8 cellular contexts compared by ENCODE assay signal in genomic region chrX:103817502-103817901, GRCh38. TPM values are rescaled to one million over a fixed set of nuclear protein-coding genes. Genes with fewer than 3 reads are reported as not detected.
A peak's percentile ranks its signal among the peaks of the same experiment; 100 is the strongest.
DNase-seq lines count a peak whose midpoint lies in the region; ATAC-seq and TF ChIP-seq lines count a peak whose summit lies in the region.

No MANE protein-coding gene starts in this region.

- BruUV-seq in A673 (replicated peaks; lab: Mats Ljungman, UMichigan) = no TSS peak

- H4K20me1 ChIP-seq in osteoblast (ENCODE audit: insufficient read depth, low read length) = no peaks in the 10 kb centered on the region

- no peaks in the 10 kb centered on the region for H3K36me3 ChIP-seq in A673 (ENCODE audit: insufficient read depth, low read length, poor library complexity, severe bottlenecking)
- no peaks in the 10 kb centered on the region for H3K36me3 ChIP-seq in osteoblast (ENCODE audit: insufficient read depth, low read length)

- no peaks in the 10 kb centered on the region for H3K27me3 ChIP-seq in A673 (replicated peaks; ENCODE audit: insufficient read depth, low read depth, low read length, poor library complexity)
- peaks cover 3% of the 10 kb centered on the region for H3K27me3 ChIP-seq in osteoblast (ENCODE audit: insufficient read depth, low read length)

- H2AFZ ChIP-seq in osteoblast (ENCODE audit: low read length) = no peak overlapping the region

- no peaks in the 10 kb centered on the region for H3K79me2 ChIP-seq in osteoblast (ENCODE audit: insufficient read depth, low read length)

- intact Hi-C loops in A673 (cut with micrococcal nuclease; ENCODE audit: unreplicated experiment) = loop anchor here (1.0 kb wide), 2 partner anchors 129 to 284 kb away; no protein-coding TSS in a partner anchor

- H3K27ac ChIP-seq in A673 (ENCODE audit: low read depth, low read length, poor library complexity, severe bottlenecking) (no peak overlapping the region), RWPE1 (no peak overlapping the region), osteoblast (ENCODE audit: low read depth, low read length) (no peak overlapping the region)

- DNase-seq in A673 (ENCODE audit: low spot score) (peak; percentile 67), EL (peak; percentile 45), KG1 (lab: John Stamatoyannopoulos, UW) (peak; percentile 26), RWPE1 (ENCODE audit: low spot score) (peak; percentile 8), epithelial cell of esophagus (ENCODE audit: low read depth) (peak; percentile 54), osteoblast (ENCODE audit: insufficient read length, low spot score, missing footprints) (no peak), epidermal melanocyte (ENCODE audit: insufficient read length, low spot score) (no peak)

- H3K9me3 ChIP-seq in A673 (ENCODE audit: low read depth, low read length, poor library complexity, severe bottlenecking) = no peaks in the 10 kb centered on the region
- no peaks in the 10 kb centered on the region for H3K9me3 ChIP-seq in osteoblast (ENCODE audit: low read depth, low read length)

- ATAC-seq in HG02970 (IDR thresholded peaks at IDR 0.05; ENCODE audit: low FRiP score, unreplicated experiment) = no peak

- TF ChIP-seq CTCF in A673 (conservative IDR thresholded peaks at IDR 0.05; ENCODE audit: low read depth, low read length) = peak; percentile 67
- peak; percentile 56 for TF ChIP-seq CTCF in RWPE1 (conservative IDR thresholded peaks at IDR 0.05; ENCODE audit: low read depth)
- TF ChIP-seq CTCF in epithelial cell of esophagus (IDR thresholded peaks at IDR 0.05; ENCODE audit: insufficient read depth, low read depth, low read length, missing control alignments) = peak; percentile 52
- TF ChIP-seq CTCF in osteoblast (IDR thresholded peaks at IDR 0.05; ENCODE audit: extremely low read depth, low read depth, low read length) = peak; percentile 67

- no peak overlapping the region for H3K4me3 ChIP-seq in A673 (ENCODE audit: low read depth, low read length, poor library complexity, severe bottlenecking)
- no peak overlapping the region for H3K4me3 ChIP-seq in epithelial cell of esophagus (ENCODE audit: low read length)
- no peak overlapping the region for H3K4me3 ChIP-seq in osteoblast (ENCODE audit: insufficient read depth, low read length)

- no peaks in the 10 kb centered on the region for H3K4me1 ChIP-seq in A673 (ENCODE audit: insufficient read depth, low read length, poor library complexity, severe bottlenecking)
- H3K4me1 ChIP-seq in osteoblast (ENCODE audit: insufficient read depth, low read length) = no peaks in the 10 kb centered on the region

- no peak overlapping the region for H3K4me2 ChIP-seq in osteoblast (ENCODE audit: insufficient read depth, low read length)

- CTCF ChIA-PET in A673 (lab: Charles Lee) (no interaction called here), RWPE1 (lab: Yijun Ruan, JAX) (interaction anchor here (1.0 kb wide), 1 partner anchor 15 kb away, joined by 3 read pairs; no protein-coding TSS in a partner anchor)

- POLR2A ChIA-PET in A673 (lab: Charles Lee; ENCODE audit: low non-redundant PET) = no interaction called here
- POLR2A ChIA-PET in RWPE1 (lab: Yijun Ruan, JAX; ENCODE audit: low non-redundant PET) = no interaction called here

RNA-seq across cellular contexts. Expression of gene RAB9B, which starts 14.6 kb away (rescaled TPM):
- 0.61 and 0.67 TPM in 2 replicates for total RNA-seq in A673 (2021)
- 1.1 and 1.8 TPM in 2 replicates for total RNA-seq in osteoblast

RNA-seq across cellular contexts. Expression of gene PLP1, which starts 40.9 kb away (rescaled TPM):
- total RNA-seq in A673 (2021) (not detected in 2 replicates), osteoblast (0.29 and 0.36 TPM in 2 replicates)

Comparison
In these comparisons a context has a peak if more than half of its experiments do, and no peak if none do; other contexts are left out.
1. DNase-seq: peak in A673 (single experiment), EL (single experiment), KG1 (single experiment), RWPE1 (single experiment) and epithelial cell of esophagus (single experiment); none in osteoblast (single experiment) and epidermal melanocyte (single experiment).
2. Peak in every context shown above with its lines, with median percentiles within 50 percentile points of each other: CTCF ChIP-seq.